Comparison of ENCODE assay signal across 11 cellular contexts in genomic region chr1:27138368-27138767, GRCh38. TPM values are rescaled to one million over a fixed set of nuclear protein-coding genes. Genes with fewer than 3 reads are reported as not detected.
DNase-seq lines count a peak whose midpoint lies in the region; ATAC-seq and TF ChIP-seq lines count a peak whose summit lies in the region.
"Had no signal": no experiment of that assay in that cellular context is flagged by ENCODE, and none has a peak within 500 bp of the region (broad histone marks: within the 10 kb centered on the region; RNA-seq: fewer than 3 reads in every experiment).

No MANE protein-coding gene starts in this region.

- CTCF ChIA-PET in activated naive CD4-positive, alpha-beta T cell treated with anti-CD3 and anti-CD28 coated beads for 36 hours (lab: Charles Lee) = interaction anchor here (1.1 to 2.7 kb wide), 2 partner anchors 14 to 26 kb away, joined by 4 to 7 read pairs; no protein-coding TSS in a partner anchor

- no peak for TF ChIP-seq CTCF in type B pancreatic cell (conservative IDR thresholded peaks at IDR 0.05)

- peaks cover 5% of the 10 kb centered on the region for H3K36me3 Mint-ChIP-seq in activated naive CD4-positive, alpha-beta T cell treated with anti-CD3 and anti-CD28 coated beads for 36 hours (ENCODE audit: low read depth)
- H3K36me3 Mint-ChIP-seq in central memory CD8-positive, alpha-beta T cell (ENCODE audit: insufficient read depth) = peaks cover 10% of the 10 kb centered on the region
- H3K36me3 Mint-ChIP-seq in naive B cell (no peaks in the 10 kb centered on the region), type B pancreatic cell (peaks cover 3% of the 10 kb centered on the region)

- DNase-seq in activated naive CD4-positive, alpha-beta T cell treated with anti-CD3 and anti-CD28 coated beads for 36 hours = no peak
- DNase-seq in activated naive CD4-positive, alpha-beta T cell treated with anti-CD3 and anti-CD28 coated beads, Interleukin-2, amount 50 U/mL, for 16 hours = no peak
- no peak for DNase-seq in central memory CD8-positive, alpha-beta T cell (ENCODE audit: low spot score in 2 of 2)
- no peak for DNase-seq in naive B cell
- DNase-seq in type B pancreatic cell (ENCODE audit: extremely low spot score, unreplicated experiment) = no peak
- DNase-seq in stimulated activated CD4-positive, alpha-beta T cell treated with anti-CD3 and anti-CD28 coated beads, Interleukin-1b, Interleukin-23, amount 100 ng/mL, for 48 hours = no peak
- DNase-seq in COLO829 (ENCODE audit: low spot score) = no peak
- DNase-seq in NCI-H524 treated with DMSO at 0.1 percent for 48 hours (lab: John Stamatoyannopoulos, UW) = no peak
- DNase-seq: activated CD4-positive, alpha-beta T cell treated with anti-CD3 and anti-CD28 coated beads for 4 hours; NCI-H1092 treated with DMSO at 0.1 percent for 48 hours; NCI-H82 had no signal

- H3K27me3 Mint-ChIP-seq in activated naive CD4-positive, alpha-beta T cell treated with anti-CD3 and anti-CD28 coated beads for 36 hours (ENCODE audit: low read depth) = no peaks in the 10 kb centered on the region
- H3K27me3 Mint-ChIP-seq in central memory CD8-positive, alpha-beta T cell = no peaks in the 10 kb centered on the region
- H3K27me3 Mint-ChIP-seq in naive B cell = no peaks in the 10 kb centered on the region
- H3K27me3 Mint-ChIP-seq in type B pancreatic cell = no peaks in the 10 kb centered on the region

- peak overlapping the region; percentile 99 for H3K27ac Mint-ChIP-seq in activated naive CD4-positive, alpha-beta T cell treated with anti-CD3 and anti-CD28 coated beads for 36 hours
- peak overlapping the region; percentile 99 for H3K27ac Mint-ChIP-seq in central memory CD8-positive, alpha-beta T cell (ENCODE audit: low read depth)
- H3K27ac Mint-ChIP-seq in naive B cell (peak overlapping the region in 3 of 6 donors; percentile 44 to 90 (median 84)), type B pancreatic cell (peak overlapping the region; percentile 73)

- ATAC-seq in central memory CD8-positive, alpha-beta T cell (replicated peaks; ENCODE audit: extremely low read depth, poor library complexity, severe bottlenecking) = no peak
- ATAC-seq in naive B cell (ENCODE audit: low read depth in 2 of 2) = no peak

- intact Hi-C loops in activated naive CD4-positive, alpha-beta T cell treated with anti-CD3 and anti-CD28 coated beads for 36 hours (cut with micrococcal nuclease) = no loop called here

- H3K4me3 Mint-ChIP-seq in activated naive CD4-positive, alpha-beta T cell treated with anti-CD3 and anti-CD28 coated beads for 36 hours = no peak overlapping the region
- H3K4me3 Mint-ChIP-seq in central memory CD8-positive, alpha-beta T cell = peak overlapping the region; percentile 76
- peak overlapping the region in 6 of 8 donors; percentile 51 to 65 (median 58) for H3K4me3 Mint-ChIP-seq in naive B cell
- peak overlapping the region; percentile 61 for H3K4me3 Mint-ChIP-seq in type B pancreatic cell

- H3K9me3 Mint-ChIP-seq in activated naive CD4-positive, alpha-beta T cell treated with anti-CD3 and anti-CD28 coated beads for 36 hours = no peaks in the 10 kb centered on the region
- H3K9me3 Mint-ChIP-seq in central memory CD8-positive, alpha-beta T cell = no peaks in the 10 kb centered on the region
- H3K9me3 Mint-ChIP-seq in naive B cell (no peaks in the 10 kb centered on the region), type B pancreatic cell (no peaks in the 10 kb centered on the region)

- peaks cover 65% of the 10 kb centered on the region for H3K4me1 Mint-ChIP-seq in activated naive CD4-positive, alpha-beta T cell treated with anti-CD3 and anti-CD28 coated beads for 36 hours (ENCODE audit: low read depth)
- peaks cover 47% of the 10 kb centered on the region for H3K4me1 Mint-ChIP-seq in central memory CD8-positive, alpha-beta T cell
- H3K4me1 Mint-ChIP-seq in naive B cell (peaks cover 40 to 52% (median 50%) of the 10 kb centered on the region in 3 donors), type B pancreatic cell (ENCODE audit: unreplicated experiment) (peaks cover 58% of the 10 kb centered on the region)

RNA-seq across cellular contexts. Expression of gene SLC9A1, which starts 16.6 kb away (rescaled TPM):
- 10 to 100 TPM; 15.4 to 16.5 TPM for total RNA-seq in activated naive CD4-positive, alpha-beta T cell treated with anti-CD3 and anti-CD28 coated beads for 36 hours
- polyA plus RNA-seq in naive B cell (ENCODE audit: low read depth in 6 of 6) = 1 to 10 TPM; 3.1 to 9.3 (median 4.0) TPM
- 28.8 and 41.9 TPM in 2 replicates for total RNA-seq in type B pancreatic cell (ENCODE audit: low replicate concordance)
